34 cellular contexts compared by ENCODE assay signal in genomic region chrX:46250151-46250550, GRCh38.
"Had no signal": no experiment of that assay in that cellular context is flagged by ENCODE, and none has a peak within 500 bp of the region (broad histone marks: within the 10 kb centered on the region; RNA-seq: fewer than 3 reads in every experiment).

No MANE protein-coding gene starts in this region.

- H3K36me3 ChIP-seq: MG63 had no signal

- H3K27ac ChIP-seq: KMS-11 had no signal

- H3K4me2 ChIP-seq: KMS-11 had no signal

- DNase-seq: Karpas-422, Kasumi-1, MG63, MM.1S, MV-4-11, NCI-H1048, NCI-H1092, NCI-H1092 treated with DMSO at 0.1 percent for 48 hours, NCI-H1105, NCI-H1105 treated with DMSO at 0.1 percent for 48 hours, NCI-H1417, NCI-H1417 treated with DMSO at 0.1 percent for 48 hours, NCI-H1436, NCI-H1436 treated with DMSO at 0.1 percent for 48 hours, NCI-H146, NCI-H1694, NCI-H1694 treated with DMSO at 0.1 percent for 48 hours, NCI-H187, NCI-H187 treated with DMSO at 0.1 percent for 48 hours, NCI-H1930, NCI-H2029, NCI-H2029 treated with DMSO at 0.1 percent for 48 hours, NCI-H2081, NCI-H2081 treated with DMSO at 0.1 percent for 48 hours, NCI-H2107, NCI-H2171, NCI-H2171 treated with DMSO at 0.1 percent for 48 hours, NCI-H2227 treated with DMSO at 0.1 percent for 48 hours, NCI-H226, NCI-H345, NCI-H446, NCI-H446 treated with DMSO at 0.1 percent for 48 hours, NCI-H510A had no signal

- H3K9me3 ChIP-seq: MG63 had no signal

- H3K9ac ChIP-seq: KMS-11 had no signal

- H3K4me3 ChIP-seq: MG63 had no signal

- H3K27me3 ChIP-seq: MG63 had no signal
